In genomic region chrX:101393530-101394305, GRCh38 we compare ENCODE assay signal across 12 cellular contexts. TPM values are rescaled to one million over a fixed set of nuclear protein-coding genes. Genes with fewer than 3 reads are reported as not detected.
DNase-seq lines count a peak whose midpoint lies in the region; ATAC-seq, FAIRE-seq and TF ChIP-seq lines count a peak whose summit lies in the region.
"Had no signal": no experiment of that assay in that cellular context is flagged by ENCODE, and none has a peak within 500 bp of the region (broad histone marks: within the 10 kb centered on the region; RNA-seq: fewer than 3 reads in every experiment).

No MANE protein-coding gene starts in this region.

- no peak for ATAC-seq in A549
- ATAC-seq in RWPE2 (ENCODE audit: low read depth) = no peak

- peak overlapping the region; percentile 99 for H3K4me2 ChIP-seq in A549
- H3K4me2 ChIP-seq: KMS-11 had no signal

- DNase-seq in A549 (ENCODE audit: low read depth in 1 of 2, low spot score in 1 of 2) (no peak), ELR (ENCODE audit: low read depth) (peak; percentile 40), RWPE2 (ENCODE audit: low spot score) (no peak), erythroblast (lab: John Stamatoyannopoulos, UW) (no peak), NCI-H146 (lab: John Stamatoyannopoulos, UW) (no peak), SKM-1 (lab: John Stamatoyannopoulos, UW; ENCODE audit: unreplicated experiment) (no peak), NCI-H446 treated with DMSO at 0.1 percent for 48 hours (lab: John Stamatoyannopoulos, UW) (no peak)
- no peak for DNase-seq in activated CD4-positive, CD25-positive, alpha-beta regulatory T cell (lab: John Stamatoyannopoulos, UW)
- DNase-seq: stomach had no signal

- H3K4me1 ChIP-seq in A549 (peaks cover 22% of the 10 kb centered on the region), RWPE2 (ENCODE audit: insufficient read depth, poor library complexity, severe bottlenecking) (no peaks in the 10 kb centered on the region)

- H3K9me3 ChIP-seq in A549 (no peaks in the 10 kb centered on the region), RWPE2 (ENCODE audit: severe bottlenecking) (no peaks in the 10 kb centered on the region)
- H3K9me3 ChIP-seq: stomach had no signal

- no peak for TF ChIP-seq RAD21 in A549 (conservative IDR thresholded peaks at IDR 0.05 in 1 of 2, IDR thresholded peaks at IDR 0.05 in 1 of 2)

- peaks cover 52% of the 10 kb centered on the region for H3K36me3 ChIP-seq in RWPE2 (ENCODE audit: low read depth)

- FAIRE-seq in A549 (lab: Jason Lieb, UNC) = no peak
- FAIRE-seq: bronchial epithelial cell had no signal

- 84% methylated on average over 11 of the region's 11 CpGs for WGBS in A549 (ENCODE audit: missing lambda C conversion rate)

- POLR2A ChIA-PET in A549 (lab: Yijun Ruan, JAX) = no interaction called here

- H3K27ac ChIP-seq in A549 (no peak overlapping the region), RWPE2 (ENCODE audit: poor library complexity, severe bottlenecking) (peak overlapping the region; percentile 75)
- H3K27ac ChIP-seq: KMS-11, stomach had no signal

- no peaks in the 10 kb centered on the region for H3K27me3 ChIP-seq in RWPE2 (ENCODE audit: insufficient read depth, poor library complexity, severe bottlenecking)

- 0 out of 3 replicates have a peak overlapping the region, but pooled peaks have one; percentile 85 for H3K4me3 ChIP-seq in A549
- no peak overlapping the region for H3K4me3 ChIP-seq in RWPE2 (ENCODE audit: severe bottlenecking)
- H3K4me3 ChIP-seq: stomach had no signal

- TF ChIP-seq EP300 in A549 (IDR thresholded peaks at IDR 0.05) = no peak

- CTCF ChIA-PET in A549 (lab: Yijun Ruan, JAX) = no interaction called here

- TF ChIP-seq CTCF in A549 (IDR thresholded peaks at IDR 0.05) (no peak), RWPE2 (IDR thresholded peaks at IDR 0.05; ENCODE audit: poor library complexity, severe bottlenecking) (no peak)

- TF ChIP-seq POLR2A in A549 (IDR thresholded peaks at IDR 0.05; ENCODE audit: low read length) (no peak), erythroblast (IDR thresholded peaks at IDR 0.05; ENCODE audit: low read length) (peak; percentile 22)

TF ChIP-seq in A549, 52 proteins besides CTCF, POLR2A, EP300 and RAD21:
- 0 out of 2 replicates have a peak, but pooled peaks have one; percentile 76 for TF ChIP-seq HOXA7 (CRISPR knock-in tag; IDR thresholded peaks at IDR 0.05)
- TF ChIP-seq MAFK (IDR thresholded peaks at IDR 0.05; ENCODE audit: partially characterized antibody) = peak; percentile 84
- TF ChIP-seq FOSL2 (IDR thresholded peaks at IDR 0.05) = no peak
- TF ChIP-seq FOSL2 (CRISPR knock-in tag; IDR thresholded peaks at IDR 0.05) = peak; percentile 53; the same call in 1 of the 2 replicates
- TF ChIP-seq HOXB13 (CRISPR knock-in tag; IDR thresholded peaks at IDR 0.05; ENCODE audit: low read depth) = no peak
- 0 out of 5 replicates have a peak, but pooled peaks of 1 of the 2 experiments have one; percentile 19 for TF ChIP-seq JUN (IDR thresholded peaks at IDR 0.05)
- no peak for TF ChIP-seq HDAC2 (IDR thresholded peaks at IDR 0.05)
- no peak for TF ChIP-seq EHF (CRISPR knock-in tag; IDR thresholded peaks at IDR 0.05)

RNA-seq across cellular contexts. Expression of gene RPL36A, which starts 2.9 kb away (rescaled TPM):
- polyA plus RNA-seq in A549 (2011; rRNA removed) (2,853 and 3,171 TPM in 2 replicates), A549 (2017; fragmentation: RNase III; extraction: RNeasy Plus Mini Kit Qiagen cat#74134 plus additional on column Dnase treatment) (2,347 to 2,811 TPM (median 2,529 TPM) in 3 replicates)
- 1,384 and 2,343 TPM in 2 replicates for polyA plus RNA-seq in A549 (2012; cell fraction: cytosol; rRNA removed)
- 402 and 904 TPM in 2 replicates for polyA plus RNA-seq in A549 (2012; cell fraction: nucleus; rRNA removed)
- 112 and 140 TPM in 2 replicates for polyA minus RNA-seq in A549 (2011; rRNA and poly(A)+ RNA removed)

RNA-seq across cellular contexts. Expression of gene BTK, which starts 7.7 kb away (rescaled TPM):
- polyA plus RNA-seq in A549 (2011; rRNA removed) (0.05 and 0.26 TPM in 2 replicates), A549 (2017; fragmentation: RNase III; extraction: RNeasy Plus Mini Kit Qiagen cat#74134 plus additional on column Dnase treatment) (0.05 to 0.20 TPM (median 0.18 TPM) in 3 replicates)
- 0.01 and 0.03 TPM in 2 replicates for polyA plus RNA-seq in A549 (2012; cell fraction: cytosol; rRNA removed)
- 0.01 and 0.09 TPM in 2 replicates for polyA plus RNA-seq in A549 (2012; cell fraction: nucleus; rRNA removed)
- 0.15 TPM in 1 of 2 replicates, not detected in the other for polyA minus RNA-seq in A549 (2011; rRNA and poly(A)+ RNA removed)
- polyA plus RNA-seq: neural cell had no signal

RNA-seq across cellular contexts. Expression of gene GLA, which starts 14.0 kb away (rescaled TPM):
- polyA plus RNA-seq in A549 (2011; rRNA removed) (184 and 186 TPM in 2 replicates), A549 (2017; fragmentation: RNase III; extraction: RNeasy Plus Mini Kit Qiagen cat#74134 plus additional on column Dnase treatment) (136 to 148 TPM (median 147 TPM) in 3 replicates)
- 136 and 142 TPM in 2 replicates for polyA plus RNA-seq in A549 (2012; cell fraction: cytosol; rRNA removed)
- polyA plus RNA-seq in A549 (2012; cell fraction: nucleus; rRNA removed) = 159 and 218 TPM in 2 replicates
- polyA minus RNA-seq in A549 (2011; rRNA and poly(A)+ RNA removed) = 56.8 and 63.6 TPM in 2 replicates

RNA-seq across cellular contexts. Expression of gene HNRNPH2, which starts 14.3 kb away (rescaled TPM):
- polyA plus RNA-seq in A549 (2011; rRNA removed) (50.1 and 55.4 TPM in 2 replicates), A549 (2017; fragmentation: RNase III; extraction: RNeasy Plus Mini Kit Qiagen cat#74134 plus additional on column Dnase treatment) (74.9 to 88.0 TPM (median 86.5 TPM) in 3 replicates)
- 14.8 and 16.4 TPM in 2 replicates for polyA plus RNA-seq in A549 (2012; cell fraction: cytosol; rRNA removed)
- 6.9 and 16.9 TPM in 2 replicates for polyA plus RNA-seq in A549 (2012; cell fraction: nucleus; rRNA removed)
- polyA minus RNA-seq in A549 (2011; rRNA and poly(A)+ RNA removed) = 14.5 and 16.0 TPM in 2 replicates

RNA-seq across cellular contexts. Expression of gene TIMM8A, which starts 45.2 kb away (rescaled TPM):
- polyA plus RNA-seq in A549 (2011; rRNA removed) = 22.2 and 24.5 TPM in 2 replicates
- 24.3 and 27.0 TPM in 2 replicates for polyA plus RNA-seq in A549 (2012; cell fraction: cytosol; rRNA removed)
- polyA plus RNA-seq in A549 (2012; cell fraction: nucleus; rRNA removed) = 10.2 and 14.2 TPM in 2 replicates
- polyA plus RNA-seq in A549 (2017; fragmentation: RNase III; extraction: RNeasy Plus Mini Kit Qiagen cat#74134 plus additional on column Dnase treatment) = 34.2 to 38.7 TPM (median 36.8 TPM) in 3 replicates
- polyA minus RNA-seq in A549 (2011; rRNA and poly(A)+ RNA removed) = 13.8 and 16.5 TPM in 2 replicates
